Comparison of ENCODE assay signal across 25 cellular contexts in the genomic region with DNA sequence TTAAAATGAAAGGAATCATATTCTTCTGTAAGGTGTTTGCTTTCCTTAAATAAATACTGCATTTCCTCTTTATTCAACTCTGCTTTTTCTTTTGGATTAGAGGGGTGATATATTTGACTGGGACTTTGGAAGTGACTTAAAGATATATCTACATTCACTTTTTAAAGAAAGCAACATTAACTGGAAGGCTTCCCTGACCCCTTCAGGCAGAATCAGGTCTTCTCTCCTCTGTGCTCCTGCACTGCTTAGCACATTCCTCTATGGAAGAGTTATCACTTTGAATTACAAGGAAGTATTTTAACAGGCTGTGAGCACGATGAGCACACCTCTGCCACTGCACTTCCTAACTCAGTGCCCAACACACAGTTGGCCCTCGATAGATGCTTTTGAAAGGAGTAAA. TPM values are rescaled to one million over a fixed set of nuclear protein-coding genes. Genes with fewer than 3 reads are reported as not detected.
"Had no signal": no experiment of that assay in that cellular context is flagged by ENCODE, and none has a peak within 500 bp of the region (broad histone marks: within the 10 kb centered on the region; RNA-seq: fewer than 3 reads in every experiment).

No MANE protein-coding gene starts in this region.

- DNase-seq: activated CD4-positive, alpha-beta T cell treated with anti-CD3 and anti-CD28 coated beads for 4 hours; activated CD4-positive, alpha-beta T cell treated with anti-CD3 and anti-CD28 coated beads, Interleukin-2, amount 50 U/mL, for 48 hours; activated CD4-positive, CD25-positive, alpha-beta regulatory T cell; activated effector memory CD4-positive, alpha-beta T cell treated with anti-CD3 and anti-CD28 coated beads, Interleukin-2, amount 50 U/mL, for 16 hours; activated naive CD4-positive, alpha-beta T cell treated with anti-CD3 and anti-CD28 coated beads, Interleukin-2, amount 10 ng/mL, durations not matched to agents 7 days and 5 days; body of pancreas; caudate nucleus; effector CD4-positive, alpha-beta T cell; foreskin melanocyte; left ventricle myocardium inferior; mammary epithelial cell; midbrain; nucleus accumbens; right lobe of liver; stimulated activated CD4-positive, alpha-beta T cell treated with anti-CD3 and anti-CD28 coated beads, Interleukin-15, amount 100 ng/mL, for 24 hours; stomach; T-helper 1 cell had no signal

- H2AFZ ChIP-seq: parathyroid adenoma had no signal

- ATAC-seq: body of pancreas; esophagus mucosa; natural killer cell treated with Interleukin-12 subunit alpha and Interleukin-12 subunit beta and Interleukin-15 and Interleukin-18, amount 100 ng/mL, for 72 hours; right lobe of liver; stimulated activated memory B cell treated with anti-CD40 and anti-IgM and Interleukin-4, amounts not matched to agents 10 μg/mL and 1 μg/mL and 100 μg/mL, for 72 hours had no signal

- H3K27me3 ChIP-seq: body of pancreas, right lobe of liver, tibial nerve had no signal

- H3K4me3 ChIP-seq: body of pancreas, left ventricle myocardium inferior, right lobe of liver, smooth muscle cell, stomach, suprapubic skin, tibial nerve had no signal

- H3K9ac ChIP-seq: parathyroid adenoma had no signal

- H3K4me1 ChIP-seq: body of pancreas, left ventricle myocardium inferior, parathyroid adenoma, stomach, suprapubic skin, tibial nerve had no signal

- H3K79me2 ChIP-seq: parathyroid adenoma had no signal

- H3K36me3 ChIP-seq: left ventricle myocardium inferior, right lobe of liver, stomach, suprapubic skin, tibial nerve had no signal

- H3K4me2 ChIP-seq: smooth muscle cell had no signal

- H3K9me3 ChIP-seq: body of pancreas, left ventricle myocardium inferior, right lobe of liver, stomach, suprapubic skin, tibial nerve had no signal

- H3K27ac ChIP-seq: body of pancreas, left ventricle myocardium inferior, parathyroid adenoma, right lobe of liver, stomach, suprapubic skin, tibial nerve had no signal

RNA-seq across cellular contexts. Expression of a gene that starts 59.2 kb away (rescaled TPM):
- total RNA-seq: body of pancreas; endothelial cell of umbilical vein; esophagus mucosa; left ventricle myocardium inferior; mammary epithelial cell; natural killer cell treated with Interleukin-12 subunit alpha and Interleukin-12 subunit beta and Interleukin-15 and Interleukin-18, amount 100 ng/mL, for 72 hours; right lobe of liver; smooth muscle cell; suprapubic skin had no signal
- polyA plus RNA-seq: endothelial cell of umbilical vein, mammary epithelial cell, smooth muscle cell, stomach had no signal
